Comparison of ENCODE assay signal across 15 cellular contexts in genomic region chr3:50575372-50575771, GRCh38. TPM values are rescaled to one million over a fixed set of nuclear protein-coding genes. Genes with fewer than 3 reads are reported as not detected.
DNase-seq lines count a peak whose midpoint lies in the region; ATAC-seq, FAIRE-seq and TF ChIP-seq lines count a peak whose summit lies in the region.
"Had no signal": no experiment of that assay in that cellular context is flagged by ENCODE, and none has a peak within 500 bp of the region (broad histone marks: within the 10 kb centered on the region; RNA-seq: fewer than 3 reads in every experiment).

No MANE protein-coding gene starts in this region.

- ATAC-seq in naive thymus-derived CD4-positive, alpha-beta T cell: no peak
- no peak for ATAC-seq in HG02678 (IDR thresholded peaks at IDR 0.05; ENCODE audit: unreplicated experiment)
- ATAC-seq: GM23338, right cardiac atrium had no signal

- no peak overlapping the region for H3K4me3 ChIP-seq in CD8-positive, alpha-beta memory T cell (ENCODE audit: low read length)
- H3K4me3 ChIP-seq in naive thymus-derived CD4-positive, alpha-beta T cell (ENCODE audit: low read length): no peak overlapping the region
- H3K4me3 ChIP-seq: GM23338 had no signal

- no peaks in the 10 kb centered on the region for H3K27me3 ChIP-seq in CD8-positive, alpha-beta memory T cell (ENCODE audit: insufficient read depth, low read length, poor library complexity, severe bottlenecking)
- no peaks in the 10 kb centered on the region for H3K27me3 ChIP-seq in naive thymus-derived CD4-positive, alpha-beta T cell (ENCODE audit: control insufficient read depth in 2 of 2, insufficient read depth in 2 of 2, low read length in 2 of 2)

- TF ChIP-seq CTCF in chondrocyte (IDR thresholded peaks at IDR 0.05): no peak

- FAIRE-seq in H54 (lab: Jason Lieb, UNC): no peak
- FAIRE-seq: colon had no signal

- TF ChIP-seq POLR2A in H54 (IDR thresholded peaks at IDR 0.05; ENCODE audit: low read depth, low read length): no peak

- peaks cover 0 to 2% of the 10 kb centered on the region in 2 donors for H3K27me3 Mint-ChIP-seq in CD8-positive, alpha-beta memory T cell
- H3K27me3 Mint-ChIP-seq in activated T-helper 2 cell treated with anti-CD3 and anti-CD28 coated beads, Interferon-gamma antibody, Interleukin-2, Interleukin-4, amounts not matched to agents 10 μg/mL and 5 μg/mL and 100 μg/mL, durations not matched to agents 14 hours and 24 hours and 36 hours (ENCODE audit: low read depth): no peaks in the 10 kb centered on the region
- no peaks in the 10 kb centered on the region for H3K27me3 Mint-ChIP-seq in naive thymus-derived CD4-positive, alpha-beta T cell
- H3K27me3 Mint-ChIP-seq in chondrocyte (ENCODE audit: low read depth): no peaks in the 10 kb centered on the region

- H3K4me3 Mint-ChIP-seq in CD8-positive, alpha-beta memory T cell: peak overlapping the region in 3 of 7 donors; percentile 54 to 74 (median 72)
- no peak overlapping the region for H3K4me3 Mint-ChIP-seq in activated T-helper 2 cell treated with anti-CD3 and anti-CD28 coated beads, Interferon-gamma antibody, Interleukin-2, Interleukin-4, amounts not matched to agents 10 μg/mL and 5 μg/mL and 100 μg/mL, durations not matched to agents 14 hours and 24 hours and 36 hours (ENCODE audit: low read depth)
- H3K4me3 Mint-ChIP-seq in naive thymus-derived CD4-positive, alpha-beta T cell: peak overlapping the region in 1 of 10 donors; percentile 99
- no peak overlapping the region for H3K4me3 Mint-ChIP-seq in chondrocyte (ENCODE audit: unreplicated experiment)
- H3K4me3 Mint-ChIP-seq: GM23338, nephron had no signal

- H3K9me3 ChIP-seq in CD8-positive, alpha-beta memory T cell (ENCODE audit: low read length): no peaks in the 10 kb centered on the region
- H3K9me3 ChIP-seq in naive thymus-derived CD4-positive, alpha-beta T cell (ENCODE audit: control insufficient read depth in 2 of 3, low read length in 3 of 3): no peaks in the 10 kb centered on the region

- DNase-seq in CD8-positive, alpha-beta memory T cell: no peak
- peak; percentile 63 for DNase-seq in H54 (ENCODE audit: insufficient read length, low spot score)
- no peak for DNase-seq in activated T-helper 2 cell treated with anti-CD3 and anti-CD28 coated beads, Interferon-gamma antibody, Interleukin-2, Interleukin-4, amounts not matched to agents 10 μg/mL and 5 μg/mL and 100 μg/mL, durations not matched to agents 14 hours and 24 hours and 36 hours (ENCODE audit: low spot score)
- DNase-seq in naive thymus-derived CD4-positive, alpha-beta T cell: no peak
- no peak for DNase-seq in chondrocyte (ENCODE audit: low spot score)
- DNase-seq in cortex of kidney (lab: John Stamatoyannopoulos, UW): no peak
- DNase-seq: activated CD4-positive, alpha-beta T cell treated with anti-CD3 and anti-CD28 coated beads for 1 hour; GDM1; NCI-H1694; stimulated activated naive CD4-positive, alpha-beta T cell had no signal

- peaks cover 7% of the 10 kb centered on the region for H3K36me3 ChIP-seq in CD8-positive, alpha-beta memory T cell (ENCODE audit: insufficient read depth, low read length)
- H3K36me3 ChIP-seq in naive thymus-derived CD4-positive, alpha-beta T cell (ENCODE audit: control insufficient read depth in 2 of 3, insufficient read depth in 3 of 3, low read length in 3 of 3): peaks cover 0 to 40% (median 4%) of the 10 kb centered on the region in 3 experiments

- POLR2A ChIA-PET in CD8-positive, alpha-beta memory T cell (lab: Charles Lee): interaction anchor here (1.6 kb wide), 1 partner anchor 31 kb away, joined by 5 read pairs; no protein-coding TSS in a partner anchor
- POLR2A ChIA-PET in naive thymus-derived CD4-positive, alpha-beta T cell (lab: Charles Lee): interaction anchor here (8.7 to 21.2 kb wide), 2 partner anchors 16 to 33 kb away, joined by 78 to 730 read pairs; partner anchors contain the start of genes CISH and MAPKAPK3

- intact Hi-C loops in activated T-helper 2 cell treated with anti-CD3 and anti-CD28 coated beads, Interferon-gamma antibody, Interleukin-2, Interleukin-4, amounts not matched to agents 10 μg/mL and 5 μg/mL and 100 μg/mL, durations not matched to agents 14 hours and 24 hours and 36 hours (cut with micrococcal nuclease): no loop called here
- intact Hi-C loops in naive thymus-derived CD4-positive, alpha-beta T cell (cut with micrococcal nuclease): no loop called here

- H3K27ac Mint-ChIP-seq in CD8-positive, alpha-beta memory T cell: peak overlapping the region; percentile 81 to 98 (median 95)
- H3K27ac Mint-ChIP-seq in activated T-helper 2 cell treated with anti-CD3 and anti-CD28 coated beads, Interferon-gamma antibody, Interleukin-2, Interleukin-4, amounts not matched to agents 10 μg/mL and 5 μg/mL and 100 μg/mL, durations not matched to agents 14 hours and 24 hours and 36 hours: peak overlapping the region; percentile 93
- H3K27ac Mint-ChIP-seq in naive thymus-derived CD4-positive, alpha-beta T cell: peak overlapping the region in 7 of 9 donors; percentile 6 to 92 (median 89)
- no peak overlapping the region for H3K27ac Mint-ChIP-seq in chondrocyte (ENCODE audit: unreplicated experiment)
- H3K27ac Mint-ChIP-seq: GM23338, nephron had no signal

- no peaks in the 10 kb centered on the region for H3K9me3 Mint-ChIP-seq in CD8-positive, alpha-beta memory T cell
- no peaks in the 10 kb centered on the region for H3K9me3 Mint-ChIP-seq in activated T-helper 2 cell treated with anti-CD3 and anti-CD28 coated beads, Interferon-gamma antibody, Interleukin-2, Interleukin-4, amounts not matched to agents 10 μg/mL and 5 μg/mL and 100 μg/mL, durations not matched to agents 14 hours and 24 hours and 36 hours
- no peaks in the 10 kb centered on the region for H3K9me3 Mint-ChIP-seq in naive thymus-derived CD4-positive, alpha-beta T cell
- no peaks in the 10 kb centered on the region for H3K9me3 Mint-ChIP-seq in chondrocyte (ENCODE audit: low read depth)
- H3K9me3 Mint-ChIP-seq: GM23338, nephron had no signal

- CTCF ChIA-PET in CD8-positive, alpha-beta memory T cell (lab: Charles Lee): interaction anchor here (11.7 to 18.9 kb wide), 2 partner anchors 15 to 35 kb away, joined by 176 to 724 read pairs; partner anchors contain the start of genes CISH and MAPKAPK3
- CTCF ChIA-PET in naive thymus-derived CD4-positive, alpha-beta T cell (lab: Charles Lee): interaction anchor here (1.0 to 20.2 kb wide), 4 partner anchors 10 to 35 kb away, joined by 3 to 578 read pairs (median 6); partner anchors contain the start of genes CISH and MAPKAPK3

- H3K4me1 ChIP-seq in CD8-positive, alpha-beta memory T cell (ENCODE audit: insufficient read depth, low read length): peaks cover 83% of the 10 kb centered on the region
- peaks cover 59 to 62% of the 10 kb centered on the region in 2 donors for H3K4me1 ChIP-seq in naive thymus-derived CD4-positive, alpha-beta T cell (ENCODE audit: control insufficient read depth in 2 of 2, insufficient read depth in 2 of 2, low read length in 2 of 2)

- peak overlapping the region; percentile 50 for H3K27ac ChIP-seq in CD8-positive, alpha-beta memory T cell (ENCODE audit: low read depth, low read length)
- H3K27ac ChIP-seq in naive thymus-derived CD4-positive, alpha-beta T cell (ENCODE audit: low read depth, low read length): peak overlapping the region; percentile 63

- H3K36me3 Mint-ChIP-seq in CD8-positive, alpha-beta memory T cell: peaks cover 0 to 32% (median 0%) of the 10 kb centered on the region in 3 donors
- H3K36me3 Mint-ChIP-seq in activated T-helper 2 cell treated with anti-CD3 and anti-CD28 coated beads, Interferon-gamma antibody, Interleukin-2, Interleukin-4, amounts not matched to agents 10 μg/mL and 5 μg/mL and 100 μg/mL, durations not matched to agents 14 hours and 24 hours and 36 hours (ENCODE audit: low read depth): peaks cover 75% of the 10 kb centered on the region
- peaks cover 0 to 55% (median 4%) of the 10 kb centered on the region in 5 donors for H3K36me3 Mint-ChIP-seq in naive thymus-derived CD4-positive, alpha-beta T cell
- peaks cover 4% of the 10 kb centered on the region for H3K36me3 Mint-ChIP-seq in chondrocyte (ENCODE audit: low read depth)

- peaks cover 59 to 84% (median 61%) of the 10 kb centered on the region in 3 donors for H3K4me1 Mint-ChIP-seq in CD8-positive, alpha-beta memory T cell
- H3K4me1 Mint-ChIP-seq in activated T-helper 2 cell treated with anti-CD3 and anti-CD28 coated beads, Interferon-gamma antibody, Interleukin-2, Interleukin-4, amounts not matched to agents 10 μg/mL and 5 μg/mL and 100 μg/mL, durations not matched to agents 14 hours and 24 hours and 36 hours (ENCODE audit: low read depth): peaks cover 67% of the 10 kb centered on the region
- H3K4me1 Mint-ChIP-seq in naive thymus-derived CD4-positive, alpha-beta T cell: peaks cover 16 to 85% (median 50%) of the 10 kb centered on the region in 7 donors
- H3K4me1 Mint-ChIP-seq in chondrocyte (ENCODE audit: low read depth): peaks cover 11% of the 10 kb centered on the region

RNA-seq across cellular contexts. Expression of gene HEMK1, which starts 6.0 kb away (rescaled TPM):
- 10 to 100 TPM; 51.8 to 55.0 TPM for total RNA-seq in CD8-positive, alpha-beta memory T cell
- polyA plus RNA-seq in CD8-positive, alpha-beta memory T cell: 27.4 TPM
- total RNA-seq in activated T-helper 2 cell treated with anti-CD3 and anti-CD28 coated beads, Interferon-gamma antibody, Interleukin-2, Interleukin-4, amounts not matched to agents 10 μg/mL and 5 μg/mL and 100 μg/mL, durations not matched to agents 14 hours and 24 hours and 36 hours: 61.7 and 68.7 TPM in 2 replicates
- 10 to 100 TPM; 32.1 to 71.1 (median 66.1) TPM for total RNA-seq in naive thymus-derived CD4-positive, alpha-beta T cell
- polyA plus RNA-seq in naive thymus-derived CD4-positive, alpha-beta T cell: 10 to 100 TPM; 35.2 to 35.3 TPM
- 15.1 to 20.1 TPM (median 15.2 TPM) in 3 replicates for total RNA-seq in chondrocyte

RNA-seq across cellular contexts. Expression of gene C3orf18, which starts 7.8 kb away (rescaled TPM):
- 10 to 100 TPM; 11.5 to 13.0 TPM for total RNA-seq in CD8-positive, alpha-beta memory T cell
- 15.8 TPM for polyA plus RNA-seq in CD8-positive, alpha-beta memory T cell
- 35.2 and 37.2 TPM in 2 replicates for total RNA-seq in activated T-helper 2 cell treated with anti-CD3 and anti-CD28 coated beads, Interferon-gamma antibody, Interleukin-2, Interleukin-4, amounts not matched to agents 10 μg/mL and 5 μg/mL and 100 μg/mL, durations not matched to agents 14 hours and 24 hours and 36 hours
- 10 to 100 TPM; 11.1 to 67.5 (median 16.4) TPM for total RNA-seq in naive thymus-derived CD4-positive, alpha-beta T cell
- polyA plus RNA-seq in naive thymus-derived CD4-positive, alpha-beta T cell: 10 to 100 TPM; 12.8 to 17.4 TPM
- 3.2 to 5.8 TPM (median 4.4 TPM) in 3 replicates for total RNA-seq in chondrocyte

RNA-seq across cellular contexts. Expression of gene CISH, which starts 36.2 kb away (rescaled TPM):
- total RNA-seq in CD8-positive, alpha-beta memory T cell: 100 to 1,000 TPM; 216 to 222 TPM
- polyA plus RNA-seq in CD8-positive, alpha-beta memory T cell: 92.8 TPM
- total RNA-seq in activated T-helper 2 cell treated with anti-CD3 and anti-CD28 coated beads, Interferon-gamma antibody, Interleukin-2, Interleukin-4, amounts not matched to agents 10 μg/mL and 5 μg/mL and 100 μg/mL, durations not matched to agents 14 hours and 24 hours and 36 hours: 351 and 355 TPM in 2 replicates
- 100 to 1,000 TPM in 1 of 5 experiments, 10 to 100 TPM in 4; 10.9 to 486 (median 28.5) TPM for total RNA-seq in naive thymus-derived CD4-positive, alpha-beta T cell
- 100 to 1,000 TPM; 134 to 150 TPM for polyA plus RNA-seq in naive thymus-derived CD4-positive, alpha-beta T cell
- total RNA-seq in chondrocyte: 0.85 to 1.8 TPM (median 1.8 TPM) in 3 replicates

RNA-seq across cellular contexts. Expression of gene MAPKAPK3, which starts 41.6 kb away (rescaled TPM):
- 100 to 1,000 TPM; 153 to 156 TPM for total RNA-seq in CD8-positive, alpha-beta memory T cell
- polyA plus RNA-seq in CD8-positive, alpha-beta memory T cell: 57.0 TPM
- 178 and 190 TPM in 2 replicates for total RNA-seq in activated T-helper 2 cell treated with anti-CD3 and anti-CD28 coated beads, Interferon-gamma antibody, Interleukin-2, Interleukin-4, amounts not matched to agents 10 μg/mL and 5 μg/mL and 100 μg/mL, durations not matched to agents 14 hours and 24 hours and 36 hours
- total RNA-seq in naive thymus-derived CD4-positive, alpha-beta T cell: 100 to 1,000 TPM in 1 of 5 experiments, 10 to 100 TPM in 4; 26.7 to 196 (median 37.7) TPM
- 10 to 100 TPM; 53.4 to 54.1 TPM for polyA plus RNA-seq in naive thymus-derived CD4-positive, alpha-beta T cell
- 13.6 to 21.2 TPM (median 20.9 TPM) in 3 replicates for total RNA-seq in chondrocyte
